Comparison of ENCODE assay signal across 15 cellular contexts in genomic region chr14:101719045-101719645, GRCh38. TPM values are rescaled to one million over a fixed set of nuclear protein-coding genes. Genes with fewer than 3 reads are reported as not detected.
DNase-seq lines count a peak whose midpoint lies in the region; ATAC-seq and TF ChIP-seq lines count a peak whose summit lies in the region.
"Had no signal": no experiment of that assay in that cellular context is flagged by ENCODE, and none has a peak within 500 bp of the region (broad histone marks: within the 10 kb centered on the region; RNA-seq: fewer than 3 reads in every experiment).

No MANE protein-coding gene starts in this region.

- H3K27ac ChIP-seq in DND-41 (ENCODE audit: low read length) (peak overlapping the region; percentile 19; the same call in 1 of the 2 replicates), left ventricle myocardium inferior (replicated peaks) (peak overlapping the region; percentile 80), osteoblast (ENCODE audit: low read depth, low read length) (no peak overlapping the region), A673 (ENCODE audit: low read depth, low read length, poor library complexity, severe bottlenecking) (no peak overlapping the region)
- H3K27ac ChIP-seq: foreskin keratinocyte, GM23248, HL-60 had no signal

- H3K4me3 ChIP-seq in DND-41 (ENCODE audit: low read depth in 1 of 2, low read length in 2 of 2) (no peak overlapping the region), left ventricle myocardium inferior (no peak overlapping the region), osteoblast (ENCODE audit: insufficient read depth, low read length) (no peak overlapping the region), A673 (ENCODE audit: low read depth, low read length, poor library complexity, severe bottlenecking) (no peak overlapping the region)
- H3K4me3 ChIP-seq: GM23248, skin epidermis had no signal

- H3K4me3 Mint-ChIP-seq in T-cell = peak overlapping the region in 1 of 3 donors; percentile 29
- H3K4me3 Mint-ChIP-seq: activated B cell treated with CpG ODN at 0.5 μM for 24 hours had no signal

- H3K36me3 Mint-ChIP-seq in T-cell = no peaks in the 10 kb centered on the region

- H3K4me1 ChIP-seq in DND-41 (ENCODE audit: insufficient read depth, low read length) (peaks cover 42% of the 10 kb centered on the region), left ventricle myocardium inferior (peaks cover 30% of the 10 kb centered on the region), osteoblast (ENCODE audit: insufficient read depth, low read length) (peaks cover 8% of the 10 kb centered on the region), A673 (ENCODE audit: insufficient read depth, low read length, poor library complexity, severe bottlenecking) (no peaks in the 10 kb centered on the region)
- H3K4me1 ChIP-seq: foreskin keratinocyte had no signal

- intact Hi-C loops in left ventricle myocardium inferior (cut with micrococcal nuclease) = no loop called here
- intact Hi-C loops in A673 (cut with micrococcal nuclease; ENCODE audit: unreplicated experiment) = no loop called here

- H4K20me1 ChIP-seq in DND-41 (ENCODE audit: insufficient read depth, low read length) = no peaks in the 10 kb centered on the region
- no peaks in the 10 kb centered on the region for H4K20me1 ChIP-seq in osteoblast (ENCODE audit: insufficient read depth, low read length)

- peaks cover 49 to 72% (median 56%) of the 10 kb centered on the region in 3 donors for H3K4me1 Mint-ChIP-seq in T-cell

- POLR2A ChIA-PET in T-cell (lab: Charles Lee) = no interaction called here
- POLR2A ChIA-PET in A673 (lab: Charles Lee; ENCODE audit: low non-redundant PET) = interaction anchor here (0.6 to 0.7 kb wide), 2 partner anchors 55 to 987 kb away, joined by 3 read pairs; no protein-coding TSS in a partner anchor

- ATAC-seq in DND-41 (ENCODE audit: insufficient read depth, low read depth) (no peak), T-cell (replicated peaks in 1 of 4) (no peak), GM18517 (IDR thresholded peaks at IDR 0.05; ENCODE audit: unreplicated experiment) (no peak), GM21619 (IDR thresholded peaks at IDR 0.05; ENCODE audit: unreplicated experiment) (no peak)
- ATAC-seq: foreskin keratinocyte had no signal

- H3K36me3 ChIP-seq in DND-41 (ENCODE audit: insufficient read depth, low read length) (no peaks in the 10 kb centered on the region), left ventricle myocardium inferior (no peaks in the 10 kb centered on the region), osteoblast (ENCODE audit: insufficient read depth, low read length) (no peaks in the 10 kb centered on the region), A673 (ENCODE audit: insufficient read depth, low read length, poor library complexity, severe bottlenecking) (no peaks in the 10 kb centered on the region)

- H3K79me2 ChIP-seq in DND-41 (ENCODE audit: insufficient read depth, low read length) = no peaks in the 10 kb centered on the region
- H3K79me2 ChIP-seq in osteoblast (ENCODE audit: insufficient read depth, low read length) = no peaks in the 10 kb centered on the region

- DNase-seq in DND-41 = no peak
- no peak for DNase-seq in T-cell
- no peak for DNase-seq in left ventricle myocardium inferior
- peak; percentile 29 for DNase-seq in osteoblast (ENCODE audit: insufficient read length, low spot score, missing footprints)
- DNase-seq in GDM1 (lab: John Stamatoyannopoulos, UW) = no peak
- no peak for DNase-seq in A673 (ENCODE audit: low spot score)
- DNase-seq: activated B cell treated with CpG ODN at 0.5 μM for 24 hours; effector CD4-positive, alpha-beta T cell; foreskin keratinocyte; GM23248; naive B cell had no signal

- CTCF ChIA-PET in T-cell (lab: Charles Lee) = interaction anchor here in 1 of 2 donors (0.6 to 1.2 kb wide), 3 partner anchors 12 to 1472 kb away, joined by 3 to 5 read pairs (median 4); no protein-coding TSS in a partner anchor
- CTCF ChIA-PET in A673 (lab: Charles Lee) = no interaction called here

- H3K9me3 ChIP-seq in DND-41 (ENCODE audit: insufficient read depth, low read length, severe bottlenecking) (no peaks in the 10 kb centered on the region), left ventricle myocardium inferior (replicated peaks) (peaks cover 5% of the 10 kb centered on the region), osteoblast (ENCODE audit: low read depth, low read length) (peaks cover 4% of the 10 kb centered on the region), A673 (ENCODE audit: low read depth, low read length, poor library complexity, severe bottlenecking) (no peaks in the 10 kb centered on the region)

- TF ChIP-seq CTCF in DND-41 (IDR thresholded peaks at IDR 0.05; ENCODE audit: borderline replicate concordance, extremely low read depth, low read length, poor library complexity, severe bottlenecking) (no peak), left ventricle myocardium inferior (IDR thresholded peaks at IDR 0.05; ENCODE audit: borderline replicate concordance) (no peak), osteoblast (IDR thresholded peaks at IDR 0.05; ENCODE audit: extremely low read depth, low read depth, low read length) (no peak), A673 (conservative IDR thresholded peaks at IDR 0.05; ENCODE audit: low read depth, low read length) (no peak)

- no TSS peak for BruUV-seq in A673 (replicated peaks; lab: Mats Ljungman, UMichigan)

- H3K9me3 Mint-ChIP-seq in T-cell = peaks cover 0 to 3% (median 0%) of the 10 kb centered on the region in 3 donors

- H3K4me2 ChIP-seq in DND-41 (ENCODE audit: insufficient read depth, low read length) (no peak overlapping the region), osteoblast (ENCODE audit: insufficient read depth, low read length) (no peak overlapping the region)

- H3K27me3 ChIP-seq in DND-41 (ENCODE audit: insufficient read depth, low read length, poor library complexity) (no peaks in the 10 kb centered on the region), left ventricle myocardium inferior (ENCODE audit: low read depth) (no peaks in the 10 kb centered on the region), osteoblast (ENCODE audit: insufficient read depth, low read length) (no peaks in the 10 kb centered on the region), A673 (replicated peaks; ENCODE audit: insufficient read depth, low read depth, low read length, poor library complexity) (no peaks in the 10 kb centered on the region)
- H3K27me3 ChIP-seq: foreskin keratinocyte had no signal

- no peaks in the 10 kb centered on the region for H3K27me3 Mint-ChIP-seq in T-cell

- H2AFZ ChIP-seq in DND-41 (ENCODE audit: low read depth, low read length) (no peak overlapping the region), osteoblast (ENCODE audit: low read length) (no peak overlapping the region)
- H2AFZ ChIP-seq: GM23248 had no signal

- H3K9ac ChIP-seq in DND-41 (ENCODE audit: low read depth, low read length) = no peak overlapping the region
- H3K9ac ChIP-seq: GM23248 had no signal

- peak overlapping the region; percentile 41 to 78 for H3K27ac Mint-ChIP-seq in T-cell
- H3K27ac Mint-ChIP-seq: activated B cell treated with CpG ODN at 0.5 μM for 24 hours, naive B cell had no signal

RNA-seq across cellular contexts. Expression of gene PPP2R5C, which starts 42.4 kb away (rescaled TPM):
- total RNA-seq in T-cell (100 to 1,000 TPM; 435 to 627 (median 489) TPM), left ventricle myocardium inferior (198 TPM), osteoblast (101 and 111 TPM in 2 replicates), A673 (2021) (113 and 124 TPM in 2 replicates)

Comparison
In these comparisons a context has a peak if more than half of its experiments do, and no peak if none do; other contexts are left out.
1. H3K27ac ChIP-seq: peak in DND-41 (single experiment) and left ventricle myocardium inferior (single experiment); none in osteoblast (single experiment) and A673 (single experiment).